Comparison of ENCODE assay signal across 8 cellular contexts in genomic region chr11:72413914-72414628, GRCh38. TPM values are rescaled to one million over a fixed set of nuclear protein-coding genes. Genes with fewer than 3 reads are reported as not detected.
DNase-seq lines count a peak whose midpoint lies in the region; ATAC-seq and TF ChIP-seq lines count a peak whose summit lies in the region.

No MANE protein-coding gene starts in this region.

- peak; percentile 72 for DNase-seq in RPMI7951 (ENCODE audit: low read depth)
- DNase-seq in activated T-helper 1 cell treated with anti-CD3 and anti-CD28 coated beads, Interleukin-12 subunit alpha, Interleukin-12 subunit beta, Interleukin-2, Interleukin-4 antibody, amounts not matched to agents 30 ng/mL and 10 ng/mL and 1 ng/mL, durations not matched to agents 14 hours and 24 hours and 36 hours (ENCODE audit: low spot score), result peak; percentile 64
- peak; percentile 82 for DNase-seq in fibroblast of the aortic adventitia (ENCODE audit: low read depth)
- DNase-seq in superior temporal gyrus (ENCODE audit: extremely low spot score), result peak; percentile 90

- peaks cover 4% of the 10 kb centered on the region for H3K36me3 Mint-ChIP-seq in activated T-helper 1 cell treated with anti-CD3 and anti-CD28 coated beads, Interleukin-12 subunit alpha, Interleukin-12 subunit beta, Interleukin-2, Interleukin-4 antibody, amounts not matched to agents 30 ng/mL and 10 ng/mL and 1 ng/mL, durations not matched to agents 14 hours and 24 hours and 36 hours (ENCODE audit: low read depth)

- H2AFZ ChIP-seq in Loucy (ENCODE audit: low read length), result no peak overlapping the region

- no peaks in the 10 kb centered on the region for H3K9me3 ChIP-seq in Loucy (ENCODE audit: insufficient read depth, low read depth, low read length)
- H3K9me3 ChIP-seq in neutrophil, result no peaks in the 10 kb centered on the region

- intact Hi-C loops in activated T-helper 1 cell treated with anti-CD3 and anti-CD28 coated beads, Interleukin-12 subunit alpha, Interleukin-12 subunit beta, Interleukin-2, Interleukin-4 antibody, amounts not matched to agents 30 ng/mL and 10 ng/mL and 1 ng/mL, durations not matched to agents 14 hours and 24 hours and 36 hours (cut with micrococcal nuclease), result loop anchor here (1.0 to 5.0 kb wide), 6 partner anchors 17 to 232 kb away; partner anchors contain the start of gene INPPL1

- H3K4me3 ChIP-seq in Loucy (ENCODE audit: low read length, poor library complexity, severe bottlenecking) (no peak overlapping the region), fibroblast of the aortic adventitia (ENCODE audit: low read depth, low read length) (no peak overlapping the region), neutrophil (ENCODE audit: low read depth in 1 of 2, low read length in 1 of 2) (no peak overlapping the region)

- H3K79me2 ChIP-seq in Loucy (ENCODE audit: insufficient read depth, low read length), result no peaks in the 10 kb centered on the region

- TF ChIP-seq CTCF in GM12873 (IDR thresholded peaks at IDR 0.05; ENCODE audit: insufficient read depth, low read depth, low read length, missing control alignments) (peak; percentile 96), Loucy (conservative IDR thresholded peaks at IDR 0.05; ENCODE audit: low read length) (peak; percentile 90), fibroblast of the aortic adventitia (IDR thresholded peaks at IDR 0.05; ENCODE audit: insufficient read depth, low read length) (peak; percentile 88), neutrophil (IDR thresholded peaks at IDR 0.05) (peak; percentile 70)

- H3K4me3 Mint-ChIP-seq in activated T-helper 1 cell treated with anti-CD3 and anti-CD28 coated beads, Interleukin-12 subunit alpha, Interleukin-12 subunit beta, Interleukin-2, Interleukin-4 antibody, amounts not matched to agents 30 ng/mL and 10 ng/mL and 1 ng/mL, durations not matched to agents 14 hours and 24 hours and 36 hours, result no peak overlapping the region

- H3K27ac ChIP-seq in neutrophil, result peak overlapping the region; percentile 24

- H3K27me3 ChIP-seq in Loucy (ENCODE audit: insufficient read depth, low read length, poor library complexity, severe bottlenecking), result no peaks in the 10 kb centered on the region
- no peaks in the 10 kb centered on the region for H3K27me3 ChIP-seq in neutrophil

- H3K27ac Mint-ChIP-seq in activated T-helper 1 cell treated with anti-CD3 and anti-CD28 coated beads, Interleukin-12 subunit alpha, Interleukin-12 subunit beta, Interleukin-2, Interleukin-4 antibody, amounts not matched to agents 30 ng/mL and 10 ng/mL and 1 ng/mL, durations not matched to agents 14 hours and 24 hours and 36 hours, result no peak overlapping the region

- H3K4me1 ChIP-seq in Loucy (ENCODE audit: insufficient read depth, low read length, poor library complexity, severe bottlenecking), result peaks cover 10% of the 10 kb centered on the region
- H3K4me1 ChIP-seq in neutrophil (ENCODE audit: control insufficient read depth in 1 of 2, insufficient read depth in 1 of 2, low read depth in 1 of 2, low read length in 1 of 2), result peaks cover 13 to 19% of the 10 kb centered on the region in 2 experiments

- H3K36me3 ChIP-seq in Loucy (ENCODE audit: insufficient read depth, low read length) (no peaks in the 10 kb centered on the region), neutrophil (no peaks in the 10 kb centered on the region)

- no peaks in the 10 kb centered on the region for H3K9me3 Mint-ChIP-seq in activated T-helper 1 cell treated with anti-CD3 and anti-CD28 coated beads, Interleukin-12 subunit alpha, Interleukin-12 subunit beta, Interleukin-2, Interleukin-4 antibody, amounts not matched to agents 30 ng/mL and 10 ng/mL and 1 ng/mL, durations not matched to agents 14 hours and 24 hours and 36 hours

- no peak overlapping the region for H3K9ac ChIP-seq in Loucy (ENCODE audit: low read depth, low read length, poor library complexity, severe bottlenecking)

- no peak overlapping the region for H3K4me2 ChIP-seq in Loucy (ENCODE audit: low read depth, low read length, poor library complexity, severe bottlenecking)

- no peaks in the 10 kb centered on the region for H4K20me1 ChIP-seq in Loucy (ENCODE audit: insufficient read depth, low read length, poor library complexity, severe bottlenecking)

- H3K4me1 Mint-ChIP-seq in activated T-helper 1 cell treated with anti-CD3 and anti-CD28 coated beads, Interleukin-12 subunit alpha, Interleukin-12 subunit beta, Interleukin-2, Interleukin-4 antibody, amounts not matched to agents 30 ng/mL and 10 ng/mL and 1 ng/mL, durations not matched to agents 14 hours and 24 hours and 36 hours (ENCODE audit: low read depth), result peaks cover 31% of the 10 kb centered on the region

- no peak for ATAC-seq in GM19324 (IDR thresholded peaks at IDR 0.05; ENCODE audit: low FRiP score, unreplicated experiment)

- no peaks in the 10 kb centered on the region for H3F3A ChIP-seq in Loucy (ENCODE audit: low read depth)

- H3K9me2 ChIP-seq in Loucy (replicated peaks; ENCODE audit: low read depth, low read length), result no peaks in the 10 kb centered on the region

- H3K27me3 Mint-ChIP-seq in activated T-helper 1 cell treated with anti-CD3 and anti-CD28 coated beads, Interleukin-12 subunit alpha, Interleukin-12 subunit beta, Interleukin-2, Interleukin-4 antibody, amounts not matched to agents 30 ng/mL and 10 ng/mL and 1 ng/mL, durations not matched to agents 14 hours and 24 hours and 36 hours (ENCODE audit: insufficient read depth), result no peaks in the 10 kb centered on the region

RNA-seq across cellular contexts. Expression of gene CLPB, which starts 20.3 kb away (rescaled TPM):
- 50.2 and 50.6 TPM in 2 replicates for total RNA-seq in RPMI7951 (2014; rRNA removed; shearing (Covaris generic))
- 41.3 and 41.4 TPM in 2 replicates for total RNA-seq in activated T-helper 1 cell treated with anti-CD3 and anti-CD28 coated beads, Interleukin-12 subunit alpha, Interleukin-12 subunit beta, Interleukin-2, Interleukin-4 antibody, amounts not matched to agents 30 ng/mL and 10 ng/mL and 1 ng/mL, durations not matched to agents 14 hours and 24 hours and 36 hours
- total RNA-seq in fibroblast of the aortic adventitia (ENCODE audit: low replicate concordance), result 19.5 and 24.0 TPM in 2 replicates
